Comparison of ENCODE assay signal across 9 cellular contexts in the genomic region with DNA sequence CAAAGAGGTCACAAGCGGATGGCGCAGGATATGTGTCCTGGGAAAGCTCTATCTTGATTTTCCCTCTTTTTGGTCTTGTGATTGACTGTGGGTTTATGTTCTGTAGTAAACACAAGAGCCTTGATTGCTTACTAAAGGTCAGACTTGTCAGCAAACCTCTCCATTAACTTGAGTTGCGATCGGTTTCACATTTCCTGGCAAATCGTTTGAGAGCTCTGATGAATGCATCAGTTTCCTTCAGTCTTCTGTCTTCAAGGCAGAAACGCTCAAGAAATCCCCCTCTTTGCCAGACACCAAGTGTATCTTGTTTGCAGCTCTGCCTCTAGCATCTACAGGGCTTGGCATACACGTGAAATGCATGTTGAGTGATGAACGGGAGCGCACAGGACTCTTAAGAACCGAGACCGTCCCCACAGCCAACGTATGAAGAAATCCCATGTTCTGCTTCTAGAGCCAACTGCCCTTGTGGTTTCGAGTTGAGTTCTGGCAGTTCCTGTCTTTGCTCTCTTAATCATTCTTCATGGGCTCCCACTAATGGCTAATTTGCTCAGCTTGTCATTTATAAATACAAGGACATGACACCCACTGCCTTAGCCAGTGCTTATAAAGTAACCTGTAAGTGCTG.
DNase-seq lines count a peak whose midpoint lies in the region; ATAC-seq and TF ChIP-seq lines count a peak whose summit lies in the region.
"Had no signal": no experiment of that assay in that cellular context is flagged by ENCODE, and none has a peak within 500 bp of the region (broad histone marks: within the 10 kb centered on the region; RNA-seq: fewer than 3 reads in every experiment).

No MANE protein-coding gene starts in this region.

- H3K36me3 ChIP-seq in adipocyte (ENCODE audit: control insufficient read depth, insufficient read depth, low read length, severe bottlenecking): no peaks in the 10 kb centered on the region
- H3K36me3 ChIP-seq in mucosa of descending colon (ENCODE audit: low read depth): no peaks in the 10 kb centered on the region

- CTCF ChIA-PET in HEK293T (lab: Yijun Ruan, JAX): no interaction called here

- H3K27me3 ChIP-seq in adipocyte (replicated peaks; ENCODE audit: control insufficient read depth, insufficient read depth, low read length): no peaks in the 10 kb centered on the region

- H3K4me1 ChIP-seq in adipocyte (ENCODE audit: control insufficient read depth, insufficient read depth, low read length) (peaks cover 37% of the 10 kb centered on the region), mucosa of descending colon (ENCODE audit: low read depth) (no peaks in the 10 kb centered on the region)

- H3K9ac ChIP-seq in adipocyte (ENCODE audit: low read length): no peak overlapping the region

- DNase-seq in AG10803 (ENCODE audit: low read depth) (peak; percentile 87), HEK293T (ENCODE audit: extremely low spot score) (no peak), adipocyte (ENCODE audit: low read depth) (peak; percentile 22), mucosa of descending colon (peak in 1 of 3 donors; percentile 30)
- DNase-seq: NCI-H2081 had no signal

- peak; percentile 56 for ATAC-seq in mucosa of descending colon
- no peak for ATAC-seq in HG03342 (IDR thresholded peaks at IDR 0.05; ENCODE audit: unreplicated experiment)
- no peak for ATAC-seq in GM21367 (IDR thresholded peaks at IDR 0.05; ENCODE audit: unreplicated experiment)
- no peak for ATAC-seq in GM21825 (IDR thresholded peaks at IDR 0.05; ENCODE audit: unreplicated experiment)
- ATAC-seq in HG02571 (IDR thresholded peaks at IDR 0.05; ENCODE audit: unreplicated experiment): no peak

- H3K9me3 ChIP-seq in adipocyte (ENCODE audit: control insufficient read depth, low read length): peaks cover 6% of the 10 kb centered on the region
- H3K9me3 ChIP-seq in mucosa of descending colon: no peaks in the 10 kb centered on the region

- H3K4me3 ChIP-seq in AG10803 (ENCODE audit: low read length) (peak overlapping the region; percentile 47), adipocyte (ENCODE audit: low read length) (peak overlapping the region; percentile 66), mucosa of descending colon (no peak overlapping the region)

- TF ChIP-seq CTCF in AG10803 (conservative IDR thresholded peaks at IDR 0.05; ENCODE audit: low read length): no peak
- no peak for TF ChIP-seq CTCF in mucosa of descending colon (IDR thresholded peaks at IDR 0.05)

- intact Hi-C loops in mucosa of descending colon (cut with DNase I, micrococcal nuclease): no loop called here

- POLR2A ChIA-PET in HEK293T (lab: Yijun Ruan, JAX): interaction anchor here (1.2 kb wide), 1 partner anchor 9 kb away, joined by 4 read pairs; no protein-coding TSS in a partner anchor

TF ChIP-seq in HEK293T, 16 proteins besides CTCF, POLR2A, EP300 and RAD21:
- no peak for TF ChIP-seq NFRKB (IDR thresholded peaks at IDR 0.05)
- no peak for TF ChIP-seq FOXM1 (IDR thresholded peaks at IDR 0.05; ENCODE audit: borderline replicate concordance)
- TF ChIP-seq, protein P1, sequence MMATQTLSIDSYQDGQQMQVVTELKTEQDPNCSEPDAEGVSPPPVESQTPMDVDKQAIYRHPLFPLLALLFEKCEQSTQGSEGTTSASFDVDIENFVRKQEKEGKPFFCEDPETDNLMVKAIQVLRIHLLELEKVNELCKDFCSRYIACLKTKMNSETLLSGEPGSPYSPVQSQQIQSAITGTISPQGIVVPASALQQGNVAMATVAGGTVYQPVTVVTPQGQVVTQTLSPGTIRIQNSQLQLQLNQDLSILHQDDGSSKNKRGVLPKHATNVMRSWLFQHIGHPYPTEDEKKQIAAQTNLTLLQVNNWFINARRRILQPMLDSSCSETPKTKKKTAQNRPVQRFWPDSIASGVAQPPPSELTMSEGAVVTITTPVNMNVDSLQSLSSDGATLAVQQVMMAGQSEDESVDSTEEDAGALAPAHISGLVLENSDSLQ (IDR thresholded peaks at IDR 0.05): peak; percentile 94
- no peak for TF ChIP-seq FOXA1 (IDR thresholded peaks at IDR 0.05)
- TF ChIP-seq TARDBP (IDR thresholded peaks at IDR 0.05): no peak
- 0 out of 2 replicates have a peak, but pooled peaks have one; percentile 8 for TF ChIP-seq CTBP1 (IDR thresholded peaks at IDR 0.05; ENCODE audit: borderline replicate concordance)
- TF ChIP-seq HDGF (IDR thresholded peaks at IDR 0.05; ENCODE audit: borderline replicate concordance): no peak
- no peak for TF ChIP-seq ELF4 (IDR thresholded peaks at IDR 0.05)
- no peak for TF ChIP-seq ARNT (IDR thresholded peaks at IDR 0.05)
- TF ChIP-seq SUZ12 (IDR thresholded peaks at IDR 0.05): no peak
- TF ChIP-seq SP1 (IDR thresholded peaks at IDR 0.05): no peak
- TF ChIP-seq FOXK2 (IDR thresholded peaks at IDR 0.05): no peak
- TF ChIP-seq ZNF384 (IDR thresholded peaks at IDR 0.05): no peak
